In genomic region chr1:205582471-205583291, GRCh38 we compare ENCODE assay signal across 9 cellular contexts. TPM values are rescaled to one million over a fixed set of nuclear protein-coding genes. Genes with fewer than 3 reads are reported as not detected.
A peak's percentile ranks its signal among the peaks of the same experiment; 100 is the strongest.
DNase-seq lines count a peak whose midpoint lies in the region; ATAC-seq, FAIRE-seq and TF ChIP-seq lines count a peak whose summit lies in the region.
"Had no signal": no experiment of that assay in that cellular context is flagged by ENCODE, and none has a peak within 500 bp of the region (broad histone marks: within the 10 kb centered on the region; RNA-seq: fewer than 3 reads in every experiment).

No MANE protein-coding gene starts in this region.

- FAIRE-seq in keratinocyte (lab: Jason Lieb, UNC): no peak

- H3K27me3 Mint-ChIP-seq in activated B cell treated with CpG ODN at 0.5 μM for 24 hours: peaks cover 5% of the 10 kb centered on the region

- DNase-seq in NCI-H2227 (lab: John Stamatoyannopoulos, UW; ENCODE audit: unreplicated experiment): peak; percentile 44
- DNase-seq in NCI-H2227 treated with DMSO at 0.1 percent for 48 hours (lab: John Stamatoyannopoulos, UW): no peak
- no peak for DNase-seq in activated B cell treated with CpG ODN at 0.5 μM for 24 hours
- DNase-seq in keratinocyte (ENCODE audit: low read depth, low spot score): no peak
- peak; percentile 25 to 52 for DNase-seq in thyroid gland
- no peak for DNase-seq in activated CD4-positive, alpha-beta T cell treated with anti-CD3 and anti-CD28 coated beads for 4 hours
- DNase-seq in stimulated activated CD4-positive, alpha-beta T cell treated with anti-CD3 and anti-CD28 coated beads, Interleukin-2, amount 100 ng/mL, for 24 hours: no peak
- DNase-seq: SHP77 had no signal

- H3K4me1 Mint-ChIP-seq in activated B cell treated with CpG ODN at 0.5 μM for 24 hours: peaks cover 33% of the 10 kb centered on the region

- TF ChIP-seq POLR2A in thyroid gland (IDR thresholded peaks at IDR 0.05): no peak

- 46 to 72% methylated on average over 3 to 6 of the region's 6 CpGs for WGBS in thyroid gland, 2 donors

- H3K9me3 Mint-ChIP-seq in activated B cell treated with CpG ODN at 0.5 μM for 24 hours: no peaks in the 10 kb centered on the region

- POLR2A ChIA-PET in activated B cell treated with CpG ODN at 0.5 μM for 24 hours (lab: Charles Lee): interaction anchor here (1.0 kb wide), 1 partner anchor 257 kb away, joined by 3 read pairs; no protein-coding TSS in a partner anchor

- dilution Hi-C loops in keratinocyte (cut with MboI; ENCODE audit: extremely low pct_ligation_motif_present, low sequenced_read_pairs): no loop called here

- no peaks in the 10 kb centered on the region for H3K79me2 ChIP-seq in keratinocyte (ENCODE audit: control insufficient read depth, insufficient read depth, low read length)

- no peak overlapping the region for H3K4me3 Mint-ChIP-seq in activated B cell treated with CpG ODN at 0.5 μM for 24 hours

- peaks cover 7% of the 10 kb centered on the region for H3K4me1 ChIP-seq in keratinocyte (ENCODE audit: control insufficient read depth, extremely low read depth, insufficient read depth, low read length)
- peaks cover 8 to 14% of the 10 kb centered on the region in 2 donors for H3K4me1 ChIP-seq in thyroid gland

- H3K9ac ChIP-seq in keratinocyte (ENCODE audit: control insufficient read depth, extremely low read depth, insufficient read depth, low read length): no peak overlapping the region

- no peaks in the 10 kb centered on the region for H3K36me3 ChIP-seq in keratinocyte (ENCODE audit: control insufficient read depth in 2 of 2, extremely low read depth in 1 of 2, insufficient read depth in 2 of 2, low read length in 2 of 2)
- H3K36me3 ChIP-seq in thyroid gland: no peaks in the 10 kb centered on the region

- no peak overlapping the region for H3K27ac ChIP-seq in keratinocyte (ENCODE audit: control insufficient read depth, insufficient read depth, low read length)
- H3K27ac ChIP-seq in thyroid gland: peak overlapping the region in 1 of 3 donors; percentile 53

- H3K9me3 ChIP-seq in keratinocyte (ENCODE audit: control insufficient read depth, low read depth, low read length) (no peaks in the 10 kb centered on the region), thyroid gland (no peaks in the 10 kb centered on the region)

- H3K4me2 ChIP-seq in keratinocyte (ENCODE audit: control insufficient read depth, extremely low read depth, insufficient read depth, low read depth, low read length): peak overlapping the region; percentile 19

- no peaks in the 10 kb centered on the region for H3K9me1 ChIP-seq in keratinocyte (ENCODE audit: control insufficient read depth, extremely low read depth, insufficient read depth, low read length)

- no peaks in the 10 kb centered on the region for H4K20me1 ChIP-seq in keratinocyte (ENCODE audit: control insufficient read depth, extremely low read depth, insufficient read depth, low read length)

- H3K36me3 Mint-ChIP-seq in activated B cell treated with CpG ODN at 0.5 μM for 24 hours (ENCODE audit: low read depth): no peaks in the 10 kb centered on the region

- TF ChIP-seq CTCF in activated B cell treated with CpG ODN at 0.5 μM for 24 hours (IDR thresholded peaks at IDR 0.05) (no peak), keratinocyte (optimal IDR thresholded peaks at IDR 0.05 in 1 of 3, IDR thresholded peaks at IDR 0.05 in 1 of 3, conservative IDR thresholded peaks at IDR 0.05 in 1 of 3; ENCODE audit: extremely low read depth in 1 of 3, insufficient read depth in 2 of 3, low read length in 3 of 3) (no peak), thyroid gland (IDR thresholded peaks at IDR 0.05) (no peak)

- ATAC-seq in activated B cell treated with CpG ODN at 0.5 μM for 24 hours (ENCODE audit: low read depth): peak; percentile 52
- no peak for ATAC-seq in HG03097 (IDR thresholded peaks at IDR 0.05; ENCODE audit: low FRiP score, unreplicated experiment)

- CTCF ChIA-PET in activated B cell treated with CpG ODN at 0.5 μM for 24 hours (lab: Charles Lee): interaction anchor here (1.6 kb wide), 1 partner anchor 76 kb away, joined by 10 read pairs; no protein-coding TSS in a partner anchor

- H3K27ac Mint-ChIP-seq in activated B cell treated with CpG ODN at 0.5 μM for 24 hours: no peak overlapping the region

- peaks cover 34% of the 10 kb centered on the region for H3K27me3 ChIP-seq in keratinocyte (ENCODE audit: control insufficient read depth, extremely low read depth, insufficient read depth, low read length)
- no peaks in the 10 kb centered on the region for H3K27me3 ChIP-seq in thyroid gland

- intact Hi-C loops in activated B cell treated with CpG ODN at 0.5 μM for 24 hours (cut with micrococcal nuclease): no loop called here
- intact Hi-C loops in thyroid gland (cut with DNase I): no loop called here

- H3K4me3 ChIP-seq in keratinocyte (ENCODE audit: control insufficient read depth in 2 of 3, extremely low read depth in 1 of 3, insufficient read depth in 2 of 3, low read depth in 1 of 3, low read length in 3 of 3) (no peak overlapping the region), thyroid gland (replicated peaks in 1 of 3) (no peak overlapping the region)

- H2AFZ ChIP-seq in keratinocyte (ENCODE audit: control insufficient read depth, low read length): no peak overlapping the region

RNA-seq across cellular contexts. Expression of gene ELK4, which starts 49.1 kb away (rescaled TPM):
- total RNA-seq in activated B cell treated with CpG ODN at 0.5 μM for 24 hours (130 and 141 TPM in 2 replicates), thyroid gland (10 to 100 TPM; 18.0 to 33.9 (median 28.4) TPM)
- 4.5 to 8.6 TPM (median 7.3 TPM) in 3 replicates for polyA plus RNA-seq in keratinocyte
- polyA plus RNA-seq in keratinocyte (2011; ENCODE audit: low read depth): 15.3 TPM
- polyA plus RNA-seq in keratinocyte (2011; cell fraction: cytosol; rRNA removed): 3.4 and 6.3 TPM in 2 replicates
- polyA plus RNA-seq in keratinocyte (2011; cell fraction: nucleus; rRNA removed): 8.8 and 10.4 TPM in 2 replicates
- polyA plus RNA-seq in keratinocyte (2012; ENCODE audit: low replicate concordance): 7.4 TPM in 2 replicates
- 8.8 to 17.5 TPM (median 12.0 TPM) in 3 replicates for polyA minus RNA-seq in keratinocyte
- polyA minus RNA-seq in keratinocyte (2011; cell fraction: cytosol; rRNA and poly(A)+ RNA removed): 6.7 TPM
- polyA minus RNA-seq in keratinocyte (2011; cell fraction: nucleus; rRNA and poly(A)+ RNA removed): 6.2 and 12.6 TPM in 2 replicates

Comparison
In these comparisons a context has a peak if more than half of its experiments do, and no peak if none do; other contexts are left out.
1. DNase-seq: peak in NCI-H2227 (single experiment) and thyroid gland (2 of 2); none in NCI-H2227 treated with DMSO at 0.1 percent for 48 hours (single experiment), activated B cell treated with CpG ODN at 0.5 μM for 24 hours (single experiment), keratinocyte (single experiment), activated CD4-positive, alpha-beta T cell treated with anti-CD3 and anti-CD28 coated beads for 4 hours (0 of 2) and stimulated activated CD4-positive, alpha-beta T cell treated with anti-CD3 and anti-CD28 coated beads, Interleukin-2, amount 100 ng/mL, for 24 hours (0 of 2).